22 cellular contexts compared by ENCODE assay signal in genomic region chr6:38177885-38178583, GRCh38.
DNase-seq lines count a peak whose midpoint lies in the region; ATAC-seq, FAIRE-seq and TF ChIP-seq lines count a peak whose summit lies in the region.
"Had no signal": no experiment of that assay in that cellular context is flagged by ENCODE, and none has a peak within 500 bp of the region (broad histone marks: within the 10 kb centered on the region; RNA-seq: fewer than 3 reads in every experiment).

No MANE protein-coding gene starts in this region.

- H3K36me3 ChIP-seq in HepG2 (replicated peaks in 1 of 2; ENCODE audit: control insufficient read depth in 1 of 2, insufficient read depth in 2 of 2, low read length in 2 of 2) = no peaks in the 10 kb centered on the region
- H3K36me3 ChIP-seq: HAP-1 had no signal

- peak overlapping the region; percentile 69 for H3K4me2 ChIP-seq in HepG2 (ENCODE audit: low read depth, low read length)
- H3K4me2 ChIP-seq: KMS-11, SK-N-SH had no signal

- no peak for TF ChIP-seq CTCF in HepG2 (CRISPR knock-in tag; IDR thresholded peaks at IDR 0.05)

- ATAC-seq in T-helper 17 cell (no peak), HepG2 (no peak), GM19463 (IDR thresholded peaks at IDR 0.05; ENCODE audit: unreplicated experiment) (no peak), HG03135 (IDR thresholded peaks at IDR 0.05; ENCODE audit: unreplicated experiment) (no peak)
- ATAC-seq in stimulated activated effector memory CD8-positive, alpha-beta T cell treated with anti-CD3 and anti-CD28 coated beads, Interleukin-12 subunit alpha, Interleukin-12 subunit beta, amount 100 ng/mL, for 72 hours = no peak
- ATAC-seq: right cardiac atrium had no signal

- H3K9ac ChIP-seq in HepG2 (ENCODE audit: insufficient read depth, low read depth, low read length) = no peak overlapping the region
- H3K9ac ChIP-seq: KMS-11, SK-N-SH had no signal

- peaks cover 6% of the 10 kb centered on the region for H3K4me1 Mint-ChIP-seq in activated T-cell treated with anti-CD3 and anti-CD28 coated beads, Interleukin-2, amount 50 U/mL, for 24 hours (ENCODE audit: low read depth)
- peaks cover 15% of the 10 kb centered on the region for H3K4me1 Mint-ChIP-seq in T-helper 17 cell
- peaks cover 9% of the 10 kb centered on the region for H3K4me1 Mint-ChIP-seq in stimulated activated effector memory CD8-positive, alpha-beta T cell treated with anti-CD3 and anti-CD28 coated beads, Interleukin-12 subunit alpha, Interleukin-12 subunit beta, amount 100 ng/mL, for 72 hours
- H3K4me1 Mint-ChIP-seq: activated B cell treated with CpG ODN at 0.5 μM for 24 hours had no signal

- no peaks in the 10 kb centered on the region for H4K20me1 ChIP-seq in HepG2 (ENCODE audit: insufficient read depth, low read length)

- intact Hi-C loops in HepG2 (cut with micrococcal nuclease; ENCODE audit: unreplicated experiment) = loop anchor here (10.0 kb wide), 1 partner anchor 317 kb away; no protein-coding TSS in a partner anchor

- POLR2A ChIA-PET in HepG2 (lab: Yijun Ruan, JAX) = interaction anchor here (0.6 kb wide), 1 partner anchor 218 kb away, joined by 3 read pairs; no protein-coding TSS in a partner anchor

- no peaks in the 10 kb centered on the region for H3K79me2 ChIP-seq in HepG2 (ENCODE audit: insufficient read depth, low read length)

- 81% methylated on average over 14 of the region's 14 CpGs for WGBS in HepG2 (ENCODE audit: low lambda C conversion rate)

- FAIRE-seq in HepG2 (lab: Jason Lieb, UNC) = no peak
- no peak for FAIRE-seq in GM19239 (lab: Jason Lieb, UNC)
- FAIRE-seq: colon, D721Med, keratinocyte had no signal

- H3K27ac Mint-ChIP-seq in activated T-cell treated with anti-CD3 and anti-CD28 coated beads, Interleukin-2, amount 50 U/mL, for 24 hours = peak overlapping the region; percentile 30
- peak overlapping the region; percentile 89 for H3K27ac Mint-ChIP-seq in T-helper 17 cell
- peak overlapping the region; percentile 87 for H3K27ac Mint-ChIP-seq in stimulated activated effector memory CD8-positive, alpha-beta T cell treated with anti-CD3 and anti-CD28 coated beads, Interleukin-12 subunit alpha, Interleukin-12 subunit beta, amount 100 ng/mL, for 72 hours
- H3K27ac Mint-ChIP-seq: activated B cell treated with CpG ODN at 0.5 μM for 24 hours; activated CD4-positive, alpha-beta memory T cell treated with anti-CD3 and anti-CD28 coated beads, Interleukin-2, amount 10 ng/mL, durations not matched to agents 7 days and 5 days had no signal

- no peak overlapping the region for H3K4me3 Mint-ChIP-seq in activated T-cell treated with anti-CD3 and anti-CD28 coated beads, Interleukin-2, amount 50 U/mL, for 24 hours
- H3K4me3 Mint-ChIP-seq in T-helper 17 cell = peak overlapping the region; percentile 43
- no peak overlapping the region for H3K4me3 Mint-ChIP-seq in stimulated activated effector memory CD8-positive, alpha-beta T cell treated with anti-CD3 and anti-CD28 coated beads, Interleukin-12 subunit alpha, Interleukin-12 subunit beta, amount 100 ng/mL, for 72 hours
- H3K4me3 Mint-ChIP-seq: activated B cell treated with CpG ODN at 0.5 μM for 24 hours; activated CD4-positive, alpha-beta memory T cell treated with anti-CD3 and anti-CD28 coated beads, Interleukin-2, amount 10 ng/mL, durations not matched to agents 7 days and 5 days had no signal

- H2AFZ ChIP-seq in HepG2 (ENCODE audit: low read length) = no peak overlapping the region

- no TSS peak for BruUV-seq in HepG2 (replicated peaks; lab: Mats Ljungman, UMichigan)

- H3K9me3 ChIP-seq in T-helper 17 cell (ENCODE audit: control insufficient read depth, low read length, poor library complexity, severe bottlenecking) (no peaks in the 10 kb centered on the region), HepG2 (ENCODE audit: low read length) (no peaks in the 10 kb centered on the region)
- H3K9me3 ChIP-seq: body of pancreas, HAP-1, SK-N-SH had no signal

- peak overlapping the region in 2 of 3 experiments; percentile 31 to 55; a peak in 2 of 6 replicates for H3K4me3 ChIP-seq in HepG2 (replicated peaks in 1 of 3; ENCODE audit: insufficient read depth in 1 of 3, low read depth in 2 of 3, low read length in 3 of 3)
- H3K4me3 ChIP-seq: body of pancreas, HAP-1 had no signal

- in situ Hi-C loops in HepG2 (cut with HindIII; ENCODE audit: extremely low pct_ligation_motif_present, low pct_unique_long_range_greater_than_20kb) = no loop called here

- DNase-seq in activated T-cell treated with anti-CD3 and anti-CD28 coated beads, Interleukin-2, amount 50 U/mL, for 24 hours = no peak
- DNase-seq in activated T-cell treated with anti-CD3 and anti-CD28 coated beads for 4 hours = no peak
- no peak for DNase-seq in T-helper 17 cell
- no peak for DNase-seq in HepG2 (ENCODE audit: low spot score)
- no peak for DNase-seq in stimulated activated effector memory CD8-positive, alpha-beta T cell treated with anti-CD3 and anti-CD28 coated beads, Interleukin-12 subunit alpha, Interleukin-12 subunit beta, amount 100 ng/mL, for 72 hours (ENCODE audit: low spot score in 2 of 2)
- no peak for DNase-seq in GM19239 (ENCODE audit: insufficient read length, low spot score)
- DNase-seq: activated B cell treated with CpG ODN at 0.5 μM for 24 hours; activated CD4-positive, alpha-beta memory T cell treated with anti-CD3 and anti-CD28 coated beads, Interleukin-2, amount 10 ng/mL, durations not matched to agents 7 days and 5 days; NCI-H1694; NCI-H774; occipital lobe; SK-N-SH had no signal

- TF ChIP-seq POLR2A in HepG2 (IDR thresholded peaks at IDR 0.05; ENCODE audit: insufficient read depth in 1 of 2, low read depth in 2 of 2, low read length in 2 of 2) = no peak

- H3K27me3 Mint-ChIP-seq in activated T-cell treated with anti-CD3 and anti-CD28 coated beads, Interleukin-2, amount 50 U/mL, for 24 hours = no peaks in the 10 kb centered on the region
- H3K27me3 Mint-ChIP-seq in T-helper 17 cell = no peaks in the 10 kb centered on the region
- H3K27me3 Mint-ChIP-seq: activated B cell treated with CpG ODN at 0.5 μM for 24 hours; activated CD4-positive, alpha-beta memory T cell treated with anti-CD3 and anti-CD28 coated beads, Interleukin-2, amount 10 ng/mL, durations not matched to agents 7 days and 5 days had no signal

- H3K4me1 ChIP-seq in HepG2 (ENCODE audit: insufficient read depth, low read length) = peaks cover 38% of the 10 kb centered on the region

- H3K27ac ChIP-seq in HepG2 (ENCODE audit: extremely low read length, insufficient read depth, low read length) = no peak overlapping the region
- H3K27ac ChIP-seq: KMS-11, RWPE1 had no signal

- H3K27me3 ChIP-seq in HepG2 (ENCODE audit: control insufficient read depth in 1 of 2, insufficient read depth in 2 of 2, low read length in 2 of 2) = no peaks in the 10 kb centered on the region
- H3K27me3 ChIP-seq: body of pancreas had no signal

- H3K9me3 Mint-ChIP-seq in activated T-cell treated with anti-CD3 and anti-CD28 coated beads, Interleukin-2, amount 50 U/mL, for 24 hours = no peaks in the 10 kb centered on the region
- no peaks in the 10 kb centered on the region for H3K9me3 Mint-ChIP-seq in stimulated activated effector memory CD8-positive, alpha-beta T cell treated with anti-CD3 and anti-CD28 coated beads, Interleukin-12 subunit alpha, Interleukin-12 subunit beta, amount 100 ng/mL, for 72 hours
- H3K9me3 Mint-ChIP-seq: activated B cell treated with CpG ODN at 0.5 μM for 24 hours; activated CD4-positive, alpha-beta memory T cell treated with anti-CD3 and anti-CD28 coated beads, Interleukin-2, amount 10 ng/mL, durations not matched to agents 7 days and 5 days had no signal

- TF ChIP-seq EP300 in HepG2 (IDR thresholded peaks at IDR 0.05; ENCODE audit: low read depth in 2 of 2, low read length in 2 of 2) = no peak
- no peak for TF ChIP-seq EP300 in HepG2 (CRISPR knock-in tag; IDR thresholded peaks at IDR 0.05; ENCODE audit: borderline replicate concordance)

- CTCF ChIA-PET in HepG2 (lab: Yijun Ruan, JAX; ENCODE audit: low intra/inter-chr PET ratio, low total read pairs) = no interaction called here

- H3K36me3 Mint-ChIP-seq in activated T-cell treated with anti-CD3 and anti-CD28 coated beads, Interleukin-2, amount 50 U/mL, for 24 hours (ENCODE audit: low read depth) = peaks cover 24% of the 10 kb centered on the region
- peaks cover 4% of the 10 kb centered on the region for H3K36me3 Mint-ChIP-seq in T-helper 17 cell (ENCODE audit: low read depth)
- no peaks in the 10 kb centered on the region for H3K36me3 Mint-ChIP-seq in stimulated activated effector memory CD8-positive, alpha-beta T cell treated with anti-CD3 and anti-CD28 coated beads, Interleukin-12 subunit alpha, Interleukin-12 subunit beta, amount 100 ng/mL, for 72 hours

- no peak for TF ChIP-seq RAD21 in HepG2 (CRISPR knock-in tag; IDR thresholded peaks at IDR 0.05)

TF ChIP-seq in HepG2, 621 proteins besides CTCF, POLR2A, EP300 and RAD21:
- no peak for TF ChIP-seq RXRA (CRISPR knock-in tag; IDR thresholded peaks at IDR 0.05)
- TF ChIP-seq ZBTB38 (CRISPR knock-in tag; IDR thresholded peaks at IDR 0.05) = no peak
- no peak for TF ChIP-seq ATF3 (CRISPR knock-in tag; IDR thresholded peaks at IDR 0.05)
- TF ChIP-seq ZNF589 (CRISPR knock-in tag; conservative IDR thresholded peaks at IDR 0.05) = no peak
- TF ChIP-seq KLF9 (CRISPR knock-in tag; IDR thresholded peaks at IDR 0.05; ENCODE audit: low read depth) = no peak
- TF ChIP-seq RNF2 (conservative IDR thresholded peaks at IDR 0.05; ENCODE audit: low read depth) = no peak
- TF ChIP-seq PHF21A (CRISPR knock-in tag; IDR thresholded peaks at IDR 0.05) = no peak

Comparison
In these comparisons a context has a peak if more than half of its experiments do, and no peak if none do; other contexts are left out.
1. H3K27ac Mint-ChIP-seq: peak in every context shown above with its lines; median percentile 89 in T-helper 17 cell; 87 in stimulated activated effector memory CD8-positive, alpha-beta T cell treated with anti-CD3 and anti-CD28 coated beads, Interleukin-12 subunit alpha, Interleukin-12 subunit beta, amount 100 ng/mL, for 72 hours; 30 in activated T-cell treated with anti-CD3 and anti-CD28 coated beads, Interleukin-2, amount 50 U/mL, for 24 hours.